In the genomic region with DNA sequence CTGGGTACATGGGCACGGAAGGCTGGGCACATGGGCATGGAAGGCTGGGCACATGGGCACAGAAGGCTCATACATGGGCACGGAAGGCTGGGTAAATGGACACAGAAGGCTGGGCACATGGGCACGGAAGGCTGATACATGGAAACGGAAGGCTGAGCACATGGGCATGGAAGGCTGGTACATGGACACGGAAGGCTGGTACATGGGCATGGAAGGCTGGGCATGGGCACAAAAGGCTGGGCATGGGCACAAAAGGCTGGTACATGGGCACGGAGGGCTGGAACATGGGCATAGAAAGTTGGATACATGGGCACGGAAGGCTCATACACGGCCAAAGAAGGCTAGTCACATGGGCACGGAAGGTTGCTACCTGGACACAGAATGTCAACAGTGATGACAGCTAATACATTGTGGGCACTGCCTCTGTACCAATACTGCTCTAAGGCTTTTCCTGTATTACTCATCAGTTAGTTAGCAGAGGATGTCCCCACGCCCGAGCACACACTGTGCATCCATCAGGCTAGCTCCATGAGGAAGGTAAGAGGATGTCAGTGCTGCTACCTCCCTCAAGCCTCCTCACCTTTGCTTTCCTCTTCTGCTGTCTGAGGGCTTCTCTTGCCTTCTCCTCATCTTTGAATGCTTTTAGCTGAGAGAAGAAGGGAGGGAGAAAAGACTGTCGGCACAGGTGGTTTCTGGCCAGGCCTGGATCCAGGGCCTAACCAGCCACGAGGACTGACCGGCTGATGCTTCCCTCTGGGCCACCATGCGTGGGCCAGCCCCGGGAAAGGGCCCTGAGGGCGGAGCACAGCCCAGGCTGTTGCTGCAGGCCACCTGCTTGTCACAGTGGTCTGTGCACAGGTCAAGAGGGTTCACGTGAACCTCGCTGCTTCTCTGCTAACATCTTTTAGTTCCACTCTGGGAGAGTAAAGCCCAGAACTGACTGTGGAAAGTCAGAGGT, we compare ENCODE assay signal across 20 cellular contexts. TPM values are rescaled to one million over a fixed set of nuclear protein-coding genes. Genes with fewer than 3 reads are reported as not detected.
A peak's percentile ranks its signal among the peaks of the same experiment; 100 is the strongest.
DNase-seq lines count a peak whose midpoint lies in the region; ATAC-seq, FAIRE-seq and TF ChIP-seq lines count a peak whose summit lies in the region.
"Had no signal": no experiment of that assay in that cellular context is flagged by ENCODE, and none has a peak within 500 bp of the region (broad histone marks: within the 10 kb centered on the region; RNA-seq: fewer than 3 reads in every experiment).

No MANE protein-coding gene starts in this region.

- H3K9me3 Mint-ChIP-seq in stimulated activated naive B cell treated with anti-CD40 and anti-IgM and Interleukin-4, amounts not matched to agents 10 μg/mL and 1 μg/mL and 100 μg/mL, for 72 hours: no peaks in the 10 kb centered on the region
- H3K9me3 Mint-ChIP-seq: activated T-cell treated with anti-CD3 and anti-CD28 coated beads, Interleukin-2, amount 50 U/mL, for 4 hours; IgD-negative memory B cell; mesothelial cell of epicardium had no signal

- no peaks in the 10 kb centered on the region for H3K79me2 ChIP-seq in Karpas-422 (ENCODE audit: low read length)
- H3K79me2 ChIP-seq: hepatocyte had no signal

- DNase-seq in SW480 (ENCODE audit: low spot score) (peak; percentile 25), kidney (peak; percentile 55), Peyer's patch (no peak), WERI-Rb-1 (no peak), Karpas-422 (no peak)
- no peak for DNase-seq in stimulated activated naive B cell treated with anti-CD40 and anti-IgM and Interleukin-4, amounts not matched to agents 10 μg/mL and 1 μg/mL and 100 μg/mL, for 72 hours
- DNase-seq: activated T-cell treated with anti-CD3 and anti-CD28 coated beads, Interleukin-2, amount 50 U/mL, for 4 hours; effector CD4-positive, alpha-beta T cell; GF-D8; GOT3; islet precursor cell; NCI-H526 treated with DMSO at 0.1 percent for 48 hours; nucleus accumbens; OCI-M1; sigmoid colon; testis had no signal

- H3K36me3 Mint-ChIP-seq in stimulated activated naive B cell treated with anti-CD40 and anti-IgM and Interleukin-4, amounts not matched to agents 10 μg/mL and 1 μg/mL and 100 μg/mL, for 72 hours: peaks cover 78 to 90% of the 10 kb centered on the region in 2 donors

- peak overlapping the region; percentile 81 for H3K27ac Mint-ChIP-seq in stimulated activated naive B cell treated with anti-CD40 and anti-IgM and Interleukin-4, amounts not matched to agents 10 μg/mL and 1 μg/mL and 100 μg/mL, for 72 hours
- H3K27ac Mint-ChIP-seq: mesothelial cell of epicardium had no signal

- no peak for TF ChIP-seq CTCF in HEK293 (tag by site-specific recombination; IDR thresholded peaks at IDR 0.05)
- no peak for TF ChIP-seq CTCF in kidney (IDR thresholded peaks at IDR 0.05; ENCODE audit: borderline replicate concordance, extremely low read depth, insufficient read depth)
- TF ChIP-seq CTCF in Peyer's patch (IDR thresholded peaks at IDR 0.05): no peak
- no peak for TF ChIP-seq CTCF in WERI-Rb-1 (IDR thresholded peaks at IDR 0.05; ENCODE audit: low read depth, low read length)

- no peaks in the 10 kb centered on the region for H3K27me3 ChIP-seq in Peyer's patch
- no peaks in the 10 kb centered on the region for H3K27me3 ChIP-seq in WERI-Rb-1 (ENCODE audit: insufficient read depth, low read depth, severe bottlenecking)
- H3K27me3 ChIP-seq in Karpas-422 (ENCODE audit: low read length): no peaks in the 10 kb centered on the region
- H3K27me3 ChIP-seq: hepatocyte, sigmoid colon, testis had no signal

- H3K4me3 Mint-ChIP-seq in stimulated activated naive B cell treated with anti-CD40 and anti-IgM and Interleukin-4, amounts not matched to agents 10 μg/mL and 1 μg/mL and 100 μg/mL, for 72 hours: peak overlapping the region; percentile 11 to 44
- H3K4me3 Mint-ChIP-seq: activated T-cell treated with anti-CD3 and anti-CD28 coated beads, Interleukin-2, amount 50 U/mL, for 4 hours; mesothelial cell of epicardium had no signal

- H3K27me3 Mint-ChIP-seq in stimulated activated naive B cell treated with anti-CD40 and anti-IgM and Interleukin-4, amounts not matched to agents 10 μg/mL and 1 μg/mL and 100 μg/mL, for 72 hours: no peaks in the 10 kb centered on the region
- H3K27me3 Mint-ChIP-seq: IgD-negative memory B cell had no signal

- intact Hi-C loops in kidney (cut with DNase I): no loop called here

- H3K4me1 Mint-ChIP-seq in stimulated activated naive B cell treated with anti-CD40 and anti-IgM and Interleukin-4, amounts not matched to agents 10 μg/mL and 1 μg/mL and 100 μg/mL, for 72 hours: peaks cover 21 to 29% of the 10 kb centered on the region in 2 donors
- H3K4me1 Mint-ChIP-seq: mesothelial cell of epicardium had no signal

- no peak for FAIRE-seq in kidney (lab: Jason Lieb, UNC)

- no peak overlapping the region for H2AFZ ChIP-seq in Karpas-422 (ENCODE audit: low read length)
- H2AFZ ChIP-seq: hepatocyte had no signal

- H3K27ac ChIP-seq in HEK293 (ENCODE audit: extremely low read depth, low read depth, low read length): no peak overlapping the region
- H3K27ac ChIP-seq in kidney (ENCODE audit: low read depth in 2 of 2, low read length in 2 of 2): no peak overlapping the region
- H3K27ac ChIP-seq in Peyer's patch: peak overlapping the region in 1 of 4 donors; percentile 2
- H3K27ac ChIP-seq in WERI-Rb-1: no peak overlapping the region
- H3K27ac ChIP-seq in Karpas-422 (ENCODE audit: low read length): no peak overlapping the region
- H3K27ac ChIP-seq: hepatocyte, sigmoid colon, testis had no signal

- H3K4me3 ChIP-seq in HEK293 (ENCODE audit: low read depth, low read length) (no peak overlapping the region), kidney (ENCODE audit: low read length in 2 of 2) (no peak overlapping the region), Peyer's patch (no peak overlapping the region), WERI-Rb-1 (ENCODE audit: low read depth, low read length) (no peak overlapping the region), Karpas-422 (ENCODE audit: low read length) (no peak overlapping the region)
- H3K4me3 ChIP-seq: hepatocyte, sigmoid colon, testis had no signal

- no peaks in the 10 kb centered on the region for H4K20me1 ChIP-seq in Karpas-422 (ENCODE audit: insufficient read depth, low read depth, low read length)

- H3K4me2 ChIP-seq in Karpas-422 (ENCODE audit: low read depth, low read length, poor library complexity, severe bottlenecking): no peak overlapping the region
- H3K4me2 ChIP-seq: hepatocyte had no signal

- no peak overlapping the region for H3K9ac ChIP-seq in kidney (ENCODE audit: low read length in 2 of 2)
- H3K9ac ChIP-seq in Karpas-422 (ENCODE audit: low read length): no peak overlapping the region

- no peak for TF ChIP-seq POLR2A in Peyer's patch (IDR thresholded peaks at IDR 0.05)

- H3K9me3 ChIP-seq in HEK293 (ENCODE audit: control insufficient read depth, insufficient read depth, low read depth, low read length): no peaks in the 10 kb centered on the region
- H3K9me3 ChIP-seq in kidney (ENCODE audit: control insufficient read depth in 1 of 2, low read length in 2 of 2): no peaks in the 10 kb centered on the region
- H3K9me3 ChIP-seq in Peyer's patch: no peaks in the 10 kb centered on the region
- H3K9me3 ChIP-seq in WERI-Rb-1 (ENCODE audit: severe bottlenecking): no peaks in the 10 kb centered on the region
- no peaks in the 10 kb centered on the region for H3K9me3 ChIP-seq in Karpas-422 (ENCODE audit: low read length)
- H3K9me3 ChIP-seq: sigmoid colon, testis had no signal

- peaks cover 5 to 89% of the 10 kb centered on the region in 2 experiments; a peak in 2 of 3 replicates for H3K36me3 ChIP-seq in HEK293 (ENCODE audit: control insufficient read depth in 2 of 2, insufficient read depth in 1 of 2, low read length in 2 of 2)
- H3K36me3 ChIP-seq in kidney (ENCODE audit: control insufficient read depth in 1 of 2, insufficient read depth in 2 of 2, low read length in 2 of 2): peaks cover 47 to 64% of the 10 kb centered on the region in 2 donors
- H3K36me3 ChIP-seq in Peyer's patch: peaks cover 2 to 99% (median 3%) of the 10 kb centered on the region in 3 donors
- peaks cover 24% of the 10 kb centered on the region for H3K36me3 ChIP-seq in WERI-Rb-1
- peaks cover 26% of the 10 kb centered on the region for H3K36me3 ChIP-seq in Karpas-422 (ENCODE audit: insufficient read depth, low read length)

- CTCF ChIA-PET in HEK293 (lab: Yijun Ruan, JAX): interaction anchor here (0.8 to 2.2 kb wide), 4 partner anchors 13 to 476 kb away, joined by 3 to 9 read pairs (median 3); no protein-coding TSS in a partner anchor

- H3K9me2 ChIP-seq in Karpas-422 (replicated peaks; ENCODE audit: insufficient read depth, low read length): no peaks in the 10 kb centered on the region

- POLR2A ChIA-PET in HEK293 (lab: Yijun Ruan, JAX): no interaction called here

- H3K4me1 ChIP-seq in HEK293 (ENCODE audit: control insufficient read depth, insufficient read depth, low read length) (0 out of 2 replicates have a peak, but pooled peaks cover 3% of the 10 kb centered on the region), kidney (ENCODE audit: control insufficient read depth in 1 of 2, insufficient read depth in 1 of 2, low read depth in 1 of 2, low read length in 2 of 2) (peaks cover 26 to 27% of the 10 kb centered on the region in 2 donors), Peyer's patch (peaks cover 0 to 24% (median 0%) of the 10 kb centered on the region in 4 donors), Karpas-422 (ENCODE audit: low read length) (no peaks in the 10 kb centered on the region)

- ATAC-seq in stimulated activated naive B cell treated with anti-CD40 and anti-IgM and Interleukin-4, amounts not matched to agents 10 μg/mL and 1 μg/mL and 100 μg/mL, for 72 hours (replicated peaks): peak; percentile 41 to 46
- ATAC-seq: activated T-cell treated with anti-CD3 and anti-CD28 coated beads, Interleukin-2, amount 50 U/mL, for 4 hours had no signal

TF ChIP-seq in HEK293, 187 proteins besides CTCF, POLR2A, EP300 and RAD21 (continues in another document):
- TF ChIP-seq KLF8 (tag by site-specific recombination; IDR thresholded peaks at IDR 0.05): no peak

RNA-seq across cellular contexts. Expression of a gene that starts 14.3 kb away (rescaled TPM):
- total RNA-seq in kidney (1,327 TPM), Peyer's patch (100 to 1,000 TPM; 143 to 690 (median 479) TPM)
- polyA plus RNA-seq in kidney (ENCODE audit: insufficient read depth, low read depth, low replicate concordance): 27,893 TPM
- total RNA-seq in Karpas-422 (2014; rRNA removed; shearing (Covaris generic); ENCODE audit: low replicate concordance): not detected in 2 replicates

RNA-seq across cellular contexts. Expression of a gene that starts 46.1 kb away (rescaled TPM):
- total RNA-seq in kidney (132 TPM), Peyer's patch (100 to 1,000 TPM; 191 to 352 (median 266) TPM)
- 109 TPM for polyA plus RNA-seq in kidney (ENCODE audit: insufficient read depth, low read depth, low replicate concordance)
- total RNA-seq in Karpas-422 (2014; rRNA removed; shearing (Covaris generic); ENCODE audit: low replicate concordance): 106 and 205 TPM in 2 replicates

Comparison
In these comparisons a context has a peak if more than half of its experiments do, and no peak if none do; other contexts are left out.
1. DNase-seq: peak in SW480 (single experiment) and kidney (single experiment); none in stimulated activated naive B cell treated with anti-CD40 and anti-IgM and Interleukin-4, amounts not matched to agents 10 μg/mL and 1 μg/mL and 100 μg/mL, for 72 hours (single experiment), Peyer's patch (0 of 3), WERI-Rb-1 (single experiment) and Karpas-422 (single experiment).
2. RNA of a gene that starts 14.3 kb away (total RNA-seq): 1,327 TPM in kidney (single experiment) and 143 to 690 TPM in Peyer's patch; not detected in Karpas-422; every median in the first group is over 100 times any median in the second.